Comparison of ENCODE assay signal across 1 cellular context in genomic region chr7:3835102-3835501, GRCh38.
TF ChIP-seq lines count a peak whose summit lies in the region.

No MANE protein-coding gene starts in this region.

TF ChIP-seq in GM23338, 12 proteins besides CTCF, POLR2A, EP300 and RAD21 (continued from another document):
- TF ChIP-seq ZNF462 (CRISPR knock-in tag; IDR thresholded peaks at IDR 0.05) (no peak), NANOG (IDR thresholded peaks at IDR 0.05; ENCODE audit: borderline replicate concordance) (no peak), EZH2 (IDR thresholded peaks at IDR 0.05; ENCODE audit: low read depth, unreplicated experiment) (no peak), EZH2phosphoT487 (IDR thresholded peaks at IDR 0.05; ENCODE audit: unreplicated experiment) (no peak), STAT1 (IDR thresholded peaks at IDR 0.05; ENCODE audit: unreplicated experiment) (no peak), ZNF331 (CRISPR knock-in tag; IDR thresholded peaks at IDR 0.05; ENCODE audit: low read depth) (no peak), ETS1 (IDR thresholded peaks at IDR 0.05) (no peak), REST (IDR thresholded peaks at IDR 0.05; ENCODE audit: unreplicated experiment) (no peak), ZNF114 (CRISPR knock-in tag; IDR thresholded peaks at IDR 0.05) (no peak)
